ENCODE assay signal across 18 cellular contexts in genomic region chr1:46421739-46422138, GRCh38. TPM values are rescaled to one million over a fixed set of nuclear protein-coding genes. Genes with fewer than 3 reads are reported as not detected.
DNase-seq lines count a peak whose midpoint lies in the region; ATAC-seq, FAIRE-seq and TF ChIP-seq lines count a peak whose summit lies in the region.
"Had no signal": no experiment of that assay in that cellular context is flagged by ENCODE, and none has a peak within 500 bp of the region (broad histone marks: within the 10 kb centered on the region; RNA-seq: fewer than 3 reads in every experiment).

No MANE protein-coding gene starts in this region.

- peaks cover 2% of the 10 kb centered on the region for H3K27me3 ChIP-seq in bronchial epithelial cell (ENCODE audit: control insufficient read depth, insufficient read depth, low read length)
- H3K27me3 ChIP-seq in MG63 = no peaks in the 10 kb centered on the region

- H3K36me3 ChIP-seq in bronchial epithelial cell (ENCODE audit: control insufficient read depth, insufficient read depth, low read length) (no peaks in the 10 kb centered on the region), mucosa of descending colon (ENCODE audit: low read depth) (no peaks in the 10 kb centered on the region), MG63 (no peaks in the 10 kb centered on the region)
- H3K36me3 ChIP-seq: HAP-1 had no signal

- no peak overlapping the region for H3K4me3 ChIP-seq in bronchial epithelial cell (ENCODE audit: low read depth, low read length)
- no peak overlapping the region for H3K4me3 ChIP-seq in mucosa of descending colon
- H3K4me3 ChIP-seq in MG63 = no peak overlapping the region
- H3K4me3 ChIP-seq: HAP-1 had no signal

- TF ChIP-seq CTCF in bronchial epithelial cell (IDR thresholded peaks at IDR 0.05; ENCODE audit: insufficient read depth, low read length, severe bottlenecking) = no peak
- no peak for TF ChIP-seq CTCF in mucosa of descending colon (IDR thresholded peaks at IDR 0.05)

- ATAC-seq in mucosa of descending colon (peak; percentile 48), HG02981 (IDR thresholded peaks at IDR 0.05; ENCODE audit: unreplicated experiment) (no peak), GM21515 (IDR thresholded peaks at IDR 0.05; ENCODE audit: unreplicated experiment) (no peak)
- ATAC-seq: HepG2 had no signal

- peak; percentile 80 for FAIRE-seq in bronchial epithelial cell (lab: Jason Lieb, UNC)
- FAIRE-seq: G401.6, GM12891, H1, HepG2, HTR-8/SVneo had no signal

- in situ Hi-C loops in Caki2 (cut with HindIII; ENCODE audit: low pct_unique_long_range_greater_than_20kb, low sequenced_read_pairs) = no loop called here

- H3K9me3 ChIP-seq in mucosa of descending colon (no peaks in the 10 kb centered on the region), MG63 (no peaks in the 10 kb centered on the region)
- H3K9me3 ChIP-seq: HAP-1 had no signal

- no peaks in the 10 kb centered on the region for H3K4me1 ChIP-seq in mucosa of descending colon (ENCODE audit: low read depth)
- H3K4me1 ChIP-seq: HAP-1 had no signal

- DNase-seq in DMS53 (lab: John Stamatoyannopoulos, UW) = peak; percentile 71
- no peak for DNase-seq in DMS53 treated with DMSO at 0.1 percent for 48 hours (lab: John Stamatoyannopoulos, UW; ENCODE audit: unreplicated experiment)
- peak; percentile 15 for DNase-seq in Caki2 (ENCODE audit: low read depth)
- no peak for DNase-seq in bronchial epithelial cell (ENCODE audit: low read depth)
- DNase-seq in mucosa of descending colon = no peak
- DNase-seq in MG63 = no peak
- DNase-seq: Calu3, DMS 273 treated with DMSO at 0.1 percent for 48 hours, DMS79 treated with DMSO at 0.1 percent for 48 hours, EL had no signal

- intact Hi-C loops in mucosa of descending colon (cut with DNase I, micrococcal nuclease) = no loop called here

RNA-seq across cellular contexts. Expression of gene FAAH, which starts 27.6 kb away (rescaled TPM):
- 10.9 and 22.5 TPM in 2 replicates for total RNA-seq in Caki2 (2014; rRNA removed; shearing (Covaris generic); ENCODE audit: low replicate concordance)
- total RNA-seq in bronchial epithelial cell (10.2 and 10.5 TPM in 2 replicates), mucosa of descending colon (100 to 1,000 TPM in 1 of 3 donors, 10 to 100 TPM in 2; 51.7 to 130 (median 60.2) TPM)
- 0.16 and 1.4 TPM in 2 replicates for total RNA-seq in MG63 (2014; rRNA removed; shearing (Covaris generic); ENCODE audit: low replicate concordance)

Comparison
In these comparisons a context has a peak if more than half of its experiments do, and no peak if none do; other contexts are left out.
1. DNase-seq: peak in DMS53 (single experiment) and Caki2 (single experiment); none in DMS53 treated with DMSO at 0.1 percent for 48 hours (single experiment), bronchial epithelial cell (single experiment), mucosa of descending colon (0 of 3) and MG63 (single experiment).